ENCODE assay signal across 15 cellular contexts in the genomic region with DNA sequence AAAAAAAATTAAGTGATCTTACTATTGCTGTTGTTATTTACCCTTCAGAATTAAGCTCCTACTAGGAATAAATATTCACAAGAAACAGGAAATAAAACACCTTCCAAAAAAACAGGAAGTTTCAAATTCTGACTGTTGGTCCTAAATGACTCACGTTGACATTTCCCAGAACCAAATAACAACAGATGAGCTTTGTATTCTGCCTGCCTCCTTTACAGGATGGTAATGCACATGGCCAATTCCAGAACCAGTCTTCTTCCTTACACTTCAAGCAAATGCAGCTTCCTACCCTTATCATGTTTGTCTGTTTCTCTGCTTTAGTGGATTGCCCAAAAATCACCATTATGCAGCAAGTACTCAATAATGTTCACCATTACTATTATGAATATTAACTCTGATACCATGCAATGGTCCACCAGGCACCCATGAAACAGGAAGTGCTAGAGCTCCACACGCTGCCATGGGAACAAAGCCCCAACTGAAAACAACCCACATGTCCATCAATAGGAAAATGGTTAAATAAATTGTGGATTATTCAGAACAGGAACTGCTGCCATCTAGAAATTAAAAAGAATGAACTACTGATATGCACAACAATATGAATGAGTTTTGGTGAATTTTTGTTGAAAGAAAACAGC. TPM values are rescaled to one million over a fixed set of nuclear protein-coding genes. Genes with fewer than 3 reads are reported as not detected.
DNase-seq lines count a peak whose midpoint lies in the region; ATAC-seq, FAIRE-seq and TF ChIP-seq lines count a peak whose summit lies in the region.
"Had no signal": no experiment of that assay in that cellular context is flagged by ENCODE, and none has a peak within 500 bp of the region (broad histone marks: within the 10 kb centered on the region; RNA-seq: fewer than 3 reads in every experiment).

No MANE protein-coding gene starts in this region.

- H3K27me3 ChIP-seq in OCI-LY3 (ENCODE audit: low read depth, low read length) (no peaks in the 10 kb centered on the region), K562 (ENCODE audit: control insufficient read depth in 2 of 2, insufficient read depth in 2 of 2, low read length in 2 of 2) (no peaks in the 10 kb centered on the region), small intestine (ENCODE audit: control insufficient read depth in 2 of 2, insufficient read depth in 2 of 2, low read length in 2 of 2) (no peaks in the 10 kb centered on the region)
- H3K27me3 ChIP-seq: brain microvascular endothelial cell had no signal

- CTCF ChIA-PET in activated CD8-positive, alpha-beta memory T cell treated with anti-CD3 and anti-CD28 coated beads, Interleukin-2, amount 10 ng/mL, durations not matched to agents 7 days and 5 days (lab: Charles Lee), result interaction anchor here (1.2 kb wide), 1 partner anchor 226 kb away, joined by 3 read pairs; no protein-coding TSS in a partner anchor
- CTCF ChIA-PET in K562 (lab: Yijun Ruan, JAX; ENCODE audit: low intra/inter-chr PET ratio), result no interaction called here

- no peak for DNase-seq in activated CD8-positive, alpha-beta memory T cell treated with anti-CD3 and anti-CD28 coated beads, Interleukin-2, amount 10 ng/mL, durations not matched to agents 7 days and 5 days
- DNase-seq in activated CD8-positive, alpha-beta memory T cell treated with anti-CD3 and anti-CD28 coated beads, Interleukin-2, amount 50 U/mL, for 4 hours, result no peak
- peak in 2 of 4 experiments; percentile 38 to 45 for DNase-seq in K562 (ENCODE audit: extremely low read depth in 1 of 4, low spot score in 3 of 4)
- DNase-seq in GDM1 (lab: John Stamatoyannopoulos, UW), result no peak
- DNase-seq in small intestine, result no peak
- DNase-seq: ACHN; activated T-cell treated with anti-CD3 and anti-CD28 coated beads, Interleukin-2, amount 50 U/mL, for 1 hour; brain microvascular endothelial cell; NCI-H2029; right cardiac atrium had no signal

- no peaks in the 10 kb centered on the region for H3K27me3 Mint-ChIP-seq in activated CD8-positive, alpha-beta memory T cell treated with anti-CD3 and anti-CD28 coated beads, Interleukin-2, amount 10 ng/mL, durations not matched to agents 7 days and 5 days
- no peaks in the 10 kb centered on the region for H3K27me3 Mint-ChIP-seq in stimulated activated memory B cell treated with anti-CD40 and anti-IgM and Interleukin-4, amounts not matched to agents 10 μg/mL and 1 μg/mL and 100 μg/mL, for 72 hours

- H3K9me3 ChIP-seq in OCI-LY3 (ENCODE audit: insufficient read depth, low read length) (no peaks in the 10 kb centered on the region), K562 (replicated peaks; ENCODE audit: control insufficient read depth, insufficient read depth, low read depth, low read length) (no peaks in the 10 kb centered on the region), small intestine (ENCODE audit: control insufficient read depth, low read depth) (no peaks in the 10 kb centered on the region)

- POLR2A ChIA-PET in K562 (lab: Yijun Ruan, JAX), result interaction anchor here (0.6 to 2.9 kb wide), 7 partner anchors 9 to 1016 kb away, joined by 3 to 19 read pairs (median 3); partner anchors contain the start of gene CASP9

- no peak for TF ChIP-seq RAD21 in K562 (CRISPR knock-in tag; conservative IDR thresholded peaks at IDR 0.05 in 1 of 2, IDR thresholded peaks at IDR 0.05 in 1 of 2)

- intact Hi-C loops in K562 (cut with micrococcal nuclease), result no loop called here

- H3K4me1 ChIP-seq in OCI-LY3 (ENCODE audit: low read length), result peaks cover 9% of the 10 kb centered on the region
- H3K4me1 ChIP-seq in K562 (replicated peaks in 1 of 2; ENCODE audit: control insufficient read depth in 2 of 2, insufficient read depth in 2 of 2, low read length in 2 of 2), result peaks cover 16 to 20% of the 10 kb centered on the region in 2 experiments
- no peaks in the 10 kb centered on the region for H3K4me1 ChIP-seq in small intestine (ENCODE audit: control insufficient read depth in 2 of 2, insufficient read depth in 1 of 2, low read depth in 1 of 2, low read length in 1 of 2)

- peak overlapping the region; percentile 39 for H3K4me2 ChIP-seq in OCI-LY3 (ENCODE audit: low read length)
- H3K4me2 ChIP-seq in K562 (ENCODE audit: insufficient read depth, low read length), result peak overlapping the region; percentile 45

- H2AFZ ChIP-seq in OCI-LY3 (ENCODE audit: low read depth, low read length) (no peak overlapping the region), K562 (ENCODE audit: low read depth, low read length) (peak overlapping the region; percentile 23; the same call in 1 of the 2 replicates)

- ATAC-seq in activated CD8-positive, alpha-beta memory T cell treated with anti-CD3 and anti-CD28 coated beads, Interleukin-2, amount 10 ng/mL, durations not matched to agents 7 days and 5 days, result peak; percentile 63
- ATAC-seq in K562 (peak; percentile 59), HG03039 (IDR thresholded peaks at IDR 0.05; ENCODE audit: unreplicated experiment) (no peak)
- ATAC-seq in stimulated activated memory B cell treated with anti-CD40 and anti-IgM and Interleukin-4, amounts not matched to agents 10 μg/mL and 1 μg/mL and 100 μg/mL, for 72 hours, result peak; percentile 58
- ATAC-seq: right cardiac atrium had no signal

- BruUV-seq in K562 (replicated peaks; lab: Mats Ljungman, UMichigan), result no TSS peak

- H3K27ac ChIP-seq in OCI-LY3 (ENCODE audit: low read length) (no peak overlapping the region), K562 (ENCODE audit: extremely low read depth, low read depth, low read length) (peak overlapping the region; percentile 67), small intestine (ENCODE audit: low read depth in 1 of 2, low read length in 1 of 2) (peak overlapping the region in 1 of 2 donors; percentile 24)
- H3K27ac ChIP-seq: brain microvascular endothelial cell had no signal

- peak; percentile 52 for FAIRE-seq in K562 (lab: Jason Lieb, UNC)
- no peak for FAIRE-seq in small intestine (lab: Jason Lieb, UNC)
- FAIRE-seq: GM18507 had no signal

- H3K4me3 ChIP-seq in OCI-LY3 (ENCODE audit: low read length) (no peak overlapping the region), K562 (no peak overlapping the region), small intestine (ENCODE audit: low read depth in 1 of 2, low read length in 2 of 2) (no peak overlapping the region)

- peak overlapping the region; percentile 91 for H3K27ac Mint-ChIP-seq in activated CD8-positive, alpha-beta memory T cell treated with anti-CD3 and anti-CD28 coated beads, Interleukin-2, amount 10 ng/mL, durations not matched to agents 7 days and 5 days
- peak overlapping the region; percentile 74 for H3K27ac Mint-ChIP-seq in stimulated activated memory B cell treated with anti-CD40 and anti-IgM and Interleukin-4, amounts not matched to agents 10 μg/mL and 1 μg/mL and 100 μg/mL, for 72 hours

- no peaks in the 10 kb centered on the region for H3K9me1 ChIP-seq in K562 (ENCODE audit: control insufficient read depth, insufficient read depth, low read length)

- no peaks in the 10 kb centered on the region for H4K20me1 ChIP-seq in OCI-LY3 (ENCODE audit: insufficient read depth, low read length)
- H4K20me1 ChIP-seq in K562 (replicated peaks; ENCODE audit: control insufficient read depth, insufficient read depth, low read length), result no peaks in the 10 kb centered on the region; the same call in 1 of the 2 replicates

- H3K36me3 Mint-ChIP-seq in activated CD8-positive, alpha-beta memory T cell treated with anti-CD3 and anti-CD28 coated beads, Interleukin-2, amount 10 ng/mL, durations not matched to agents 7 days and 5 days, result peaks cover 54% of the 10 kb centered on the region
- peaks cover 59% of the 10 kb centered on the region for H3K36me3 Mint-ChIP-seq in stimulated activated memory B cell treated with anti-CD40 and anti-IgM and Interleukin-4, amounts not matched to agents 10 μg/mL and 1 μg/mL and 100 μg/mL, for 72 hours

- H3K9me3 Mint-ChIP-seq in activated CD8-positive, alpha-beta memory T cell treated with anti-CD3 and anti-CD28 coated beads, Interleukin-2, amount 10 ng/mL, durations not matched to agents 7 days and 5 days (ENCODE audit: low read depth), result no peaks in the 10 kb centered on the region
- H3K9me3 Mint-ChIP-seq in stimulated activated memory B cell treated with anti-CD40 and anti-IgM and Interleukin-4, amounts not matched to agents 10 μg/mL and 1 μg/mL and 100 μg/mL, for 72 hours, result no peaks in the 10 kb centered on the region

- peak; percentile 75 for TF ChIP-seq EP300 in K562 (IDR thresholded peaks at IDR 0.05; ENCODE audit: low read length)

- no peak for TF ChIP-seq POLR2A in K562 (conservative IDR thresholded peaks at IDR 0.05)

- in situ Hi-C loops in K562 (cut with MboI), result no loop called here

- H3K79me2 ChIP-seq in OCI-LY3 (ENCODE audit: low read length) (no peaks in the 10 kb centered on the region), K562 (ENCODE audit: control insufficient read depth, insufficient read depth, low read length) (peaks cover 30% of the 10 kb centered on the region)

- H3K36me3 ChIP-seq in OCI-LY3 (replicated peaks; ENCODE audit: low read depth, low read length), result peaks cover 3% of the 10 kb centered on the region
- H3K36me3 ChIP-seq in K562 (ENCODE audit: control insufficient read depth, insufficient read depth, low read length), result peaks cover 55% of the 10 kb centered on the region
- H3K36me3 ChIP-seq in small intestine (ENCODE audit: control insufficient read depth in 2 of 2, insufficient read depth in 2 of 2, low read length in 2 of 2), result peaks cover 0 to 5% of the 10 kb centered on the region in 2 donors
- H3K36me3 ChIP-seq: brain microvascular endothelial cell had no signal

- TF ChIP-seq CTCF in OCI-LY3 (IDR thresholded peaks at IDR 0.05; ENCODE audit: low read depth, low read length) (no peak), K562 (IDR thresholded peaks at IDR 0.05 in 2 of 3, conservative IDR thresholded peaks at IDR 0.05 in 1 of 3; ENCODE audit: insufficient read depth in 2 of 3, low read depth in 1 of 3, low read length in 3 of 3) (no peak)

- H3K4me1 Mint-ChIP-seq in activated CD8-positive, alpha-beta memory T cell treated with anti-CD3 and anti-CD28 coated beads, Interleukin-2, amount 10 ng/mL, durations not matched to agents 7 days and 5 days, result peaks cover 55% of the 10 kb centered on the region
- peaks cover 42% of the 10 kb centered on the region for H3K4me1 Mint-ChIP-seq in stimulated activated memory B cell treated with anti-CD40 and anti-IgM and Interleukin-4, amounts not matched to agents 10 μg/mL and 1 μg/mL and 100 μg/mL, for 72 hours

- no peak overlapping the region for H3K9ac ChIP-seq in OCI-LY3 (ENCODE audit: low read length)
- peak overlapping the region in 1 of 2 experiments; percentile 28; a peak in 1 of 4 replicates for H3K9ac ChIP-seq in K562 (ENCODE audit: insufficient read depth in 1 of 2, low read depth in 2 of 2, low read length in 2 of 2)

- 18% methylated on average over 2 of the region's 2 CpGs for WGBS in K562 (ENCODE audit: insufficient coverage, low coverage, missing lambda C conversion rate)
- WGBS in small intestine, 3 donors, result 47 to 65% (median 59%) methylated on average over 2 of the region's 2 CpGs

- peak overlapping the region; percentile 50 for H3K4me3 Mint-ChIP-seq in activated CD8-positive, alpha-beta memory T cell treated with anti-CD3 and anti-CD28 coated beads, Interleukin-2, amount 10 ng/mL, durations not matched to agents 7 days and 5 days
- H3K4me3 Mint-ChIP-seq in stimulated activated memory B cell treated with anti-CD40 and anti-IgM and Interleukin-4, amounts not matched to agents 10 μg/mL and 1 μg/mL and 100 μg/mL, for 72 hours, result no peak overlapping the region

RNA-seq across cellular contexts. Expression of gene CASP9, which starts 8.9 kb away (rescaled TPM):
- 10 to 100 TPM; 17.7 to 19.0 TPM for total RNA-seq in activated CD8-positive, alpha-beta memory T cell treated with anti-CD3 and anti-CD28 coated beads, Interleukin-2, amount 10 ng/mL, durations not matched to agents 7 days and 5 days
- 39.0 and 62.3 TPM in 2 replicates for total RNA-seq in K562 (2011; cell fraction: chromatin; rRNA removed; ENCODE audit: low replicate concordance)
- total RNA-seq in K562 (2011; cell fraction: nucleolus; rRNA removed), result 32.2 and 37.4 TPM in 2 replicates
- 33.4 and 38.2 TPM in 2 replicates for total RNA-seq in K562 (2011; cell fraction: nucleoplasm; rRNA removed)
- 30.7 and 35.7 TPM in 2 replicates for total RNA-seq in K562 (2014; rRNA removed)
- 23.5 and 25.4 TPM in 2 replicates for total RNA-seq in K562 (2014; rRNA removed; fragmentation: Illumina TruSeq; extraction: Trizol)
- total RNA-seq in K562 (2015; rRNA removed; fragmentation: Illumina TruSeq; extraction: Trizol), result 25.2 and 25.5 TPM in 2 replicates
- total RNA-seq in K562 (2021), result 30.5 and 31.7 TPM in 2 replicates
- polyA plus RNA-seq in K562 (2011; rRNA removed), result 54.1 and 66.1 TPM in 2 replicates
- polyA plus RNA-seq in K562 (2011; cell fraction: cytosol; rRNA removed), result 80.5 and 83.5 TPM in 2 replicates
- 61.4 and 80.3 TPM in 2 replicates for polyA plus RNA-seq in K562 (2011; cell fraction: nucleus; rRNA removed)
- 24.6 and 39.3 TPM in 2 replicates for polyA plus RNA-seq in K562 (2012)
- polyA plus RNA-seq in K562 (2014; fragmentation: Illumina TruSeq; extraction: Trizol), result 37.4 and 38.9 TPM in 2 replicates
- 10 to 100 TPM; 10.8 to 13.9 TPM for polyA plus RNA-seq in K562 (2014; fragmentation: Nextera tagmentation; extraction: Ambion mirVana)
- 30.9 and 39.1 TPM in 2 replicates for polyA plus RNA-seq in K562 (2014; rRNA removed)
- 38.5 and 40.2 TPM in 2 replicates for polyA minus RNA-seq in K562 (2011; rRNA and poly(A)+ RNA removed)
- polyA minus RNA-seq in K562 (2011; cell fraction: cytosol; rRNA and poly(A)+ RNA removed), result 25.8 and 31.2 TPM in 2 replicates
- 15.8 and 29.1 TPM in 2 replicates for polyA minus RNA-seq in K562 (2011; cell fraction: nucleus; rRNA and poly(A)+ RNA removed)
- polyA plus RNA-seq in small intestine, result 10 to 100 TPM; 13.8 to 23.7 (median 15.1) TPM

RNA-seq across cellular contexts. Expression of gene DNAJC16, which starts 11.5 kb away (rescaled TPM):
- 10 to 100 TPM; 14.9 to 18.1 TPM for total RNA-seq in activated CD8-positive, alpha-beta memory T cell treated with anti-CD3 and anti-CD28 coated beads, Interleukin-2, amount 10 ng/mL, durations not matched to agents 7 days and 5 days
- 65.3 and 80.0 TPM in 2 replicates for total RNA-seq in K562 (2011; cell fraction: chromatin; rRNA removed; ENCODE audit: low replicate concordance)
- 37.4 and 46.5 TPM in 2 replicates for total RNA-seq in K562 (2011; cell fraction: nucleolus; rRNA removed)
- total RNA-seq in K562 (2011; cell fraction: nucleoplasm; rRNA removed), result 56.1 and 70.4 TPM in 2 replicates
- total RNA-seq in K562 (2014; rRNA removed) (9.1 and 12.2 TPM in 2 replicates), K562 (2014; rRNA removed; fragmentation: Illumina TruSeq; extraction: Trizol) (16.2 and 18.7 TPM in 2 replicates), K562 (2015; rRNA removed; fragmentation: Illumina TruSeq; extraction: Trizol) (11.9 and 16.2 TPM in 2 replicates), K562 (2021) (15.6 and 16.8 TPM in 2 replicates)
- polyA plus RNA-seq in K562 (2011; rRNA removed) (16.7 and 22.8 TPM in 2 replicates), K562 (2014; fragmentation: Illumina TruSeq; extraction: Trizol) (11.0 and 12.8 TPM in 2 replicates), K562 (2014; fragmentation: Nextera tagmentation; extraction: Ambion mirVana) (1 to 10 TPM; 6.9 to 8.6 TPM), K562 (2014; rRNA removed) (8.8 and 11.3 TPM in 2 replicates), small intestine (1 to 10 TPM; 1.6 to 5.4 (median 2.7) TPM)
- polyA plus RNA-seq in K562 (2011; cell fraction: cytosol; rRNA removed), result 6.9 and 11.3 TPM in 2 replicates
- polyA plus RNA-seq in K562 (2011; cell fraction: nucleus; rRNA removed), result 24.2 and 24.8 TPM in 2 replicates
- 6.9 and 7.2 TPM in 2 replicates for polyA plus RNA-seq in K562 (2012)
- 33.4 and 40.9 TPM in 2 replicates for polyA minus RNA-seq in K562 (2011; rRNA and poly(A)+ RNA removed)
- polyA minus RNA-seq in K562 (2011; cell fraction: cytosol; rRNA and poly(A)+ RNA removed), result 14.0 and 19.7 TPM in 2 replicates
- polyA minus RNA-seq in K562 (2011; cell fraction: nucleus; rRNA and poly(A)+ RNA removed), result 8.9 and 20.7 TPM in 2 replicates

RNA-seq across cellular contexts. Expression of gene CELA2B, which starts 39.2 kb away (rescaled TPM):
- not detected for total RNA-seq in activated CD8-positive, alpha-beta memory T cell treated with anti-CD3 and anti-CD28 coated beads, Interleukin-2, amount 10 ng/mL, durations not matched to agents 7 days and 5 days
- not detected in 2 replicates for total RNA-seq in K562 (2011; cell fraction: chromatin; rRNA removed; ENCODE audit: low replicate concordance)
- not detected in 2 replicates for total RNA-seq in K562 (2011; cell fraction: nucleolus; rRNA removed)
- total RNA-seq in K562 (2011; cell fraction: nucleoplasm; rRNA removed), result not detected in 2 replicates
- total RNA-seq in K562 (2014; rRNA removed) (2.1 TPM in 1 of 2 replicates, not detected in the other), K562 (2014; rRNA removed; fragmentation: Illumina TruSeq; extraction: Trizol) (not detected in 2 replicates), K562 (2015; rRNA removed; fragmentation: Illumina TruSeq; extraction: Trizol) (not detected in 2 replicates), K562 (2021) (0.40 and 0.51 TPM in 2 replicates)
- polyA plus RNA-seq in K562 (2011; rRNA removed) (not detected in 2 replicates), K562 (2014; fragmentation: Illumina TruSeq; extraction: Trizol) (not detected in 2 replicates), K562 (2014; fragmentation: Nextera tagmentation; extraction: Ambion mirVana) (under 1 TPM in 1 of 2 experiments, not detected in 1; 0.25 TPM), K562 (2014; rRNA removed) (0.25 and 0.39 TPM in 2 replicates), small intestine (not detected)
- 0.31 TPM in 1 of 2 replicates, not detected in the other for polyA plus RNA-seq in K562 (2011; cell fraction: cytosol; rRNA removed)
- polyA plus RNA-seq in K562 (2011; cell fraction: nucleus; rRNA removed), result not detected in 2 replicates
- 0.28 TPM in 1 of 2 replicates, not detected in the other for polyA plus RNA-seq in K562 (2012)
- polyA minus RNA-seq in K562 (2011; rRNA and poly(A)+ RNA removed), result 0.28 TPM in 1 of 2 replicates, not detected in the other
- not detected in 2 replicates for polyA minus RNA-seq in K562 (2011; cell fraction: cytosol; rRNA and poly(A)+ RNA removed)
- polyA minus RNA-seq in K562 (2011; cell fraction: nucleus; rRNA and poly(A)+ RNA removed), result not detected in 2 replicates
- total RNA-seq: Daoy, right cardiac atrium had no signal
- polyA plus RNA-seq: right cardiac atrium had no signal

RNA-seq across cellular contexts. Expression of gene CELA2A, which starts 58.6 kb away (rescaled TPM):
- total RNA-seq in activated CD8-positive, alpha-beta memory T cell treated with anti-CD3 and anti-CD28 coated beads, Interleukin-2, amount 10 ng/mL, durations not matched to agents 7 days and 5 days, result not detected
- total RNA-seq in K562 (2011; cell fraction: chromatin; rRNA removed; ENCODE audit: low replicate concordance), result not detected in 2 replicates
- not detected in 2 replicates for total RNA-seq in K562 (2011; cell fraction: nucleolus; rRNA removed)
- total RNA-seq in K562 (2011; cell fraction: nucleoplasm; rRNA removed), result not detected in 2 replicates
- not detected in 2 replicates for total RNA-seq in K562 (2014; rRNA removed)
- not detected in 2 replicates for total RNA-seq in K562 (2014; rRNA removed; fragmentation: Illumina TruSeq; extraction: Trizol)
- not detected in 2 replicates for total RNA-seq in K562 (2015; rRNA removed; fragmentation: Illumina TruSeq; extraction: Trizol)
- 0.47 and 0.62 TPM in 2 replicates for total RNA-seq in K562 (2021)
- not detected in 2 replicates for polyA plus RNA-seq in K562 (2011; rRNA removed)
- polyA plus RNA-seq in K562 (2011; cell fraction: cytosol; rRNA removed), result not detected in 2 replicates
- 0.17 TPM in 1 of 2 replicates, not detected in the other for polyA plus RNA-seq in K562 (2011; cell fraction: nucleus; rRNA removed)
- 0.30 TPM in 1 of 2 replicates, not detected in the other for polyA plus RNA-seq in K562 (2012)
- not detected in 2 replicates for polyA plus RNA-seq in K562 (2014; fragmentation: Illumina TruSeq; extraction: Trizol)
- not detected for polyA plus RNA-seq in K562 (2014; fragmentation: Nextera tagmentation; extraction: Ambion mirVana)
- not detected in 2 replicates for polyA plus RNA-seq in K562 (2014; rRNA removed)
- not detected in 2 replicates for polyA minus RNA-seq in K562 (2011; rRNA and poly(A)+ RNA removed)
- polyA minus RNA-seq in K562 (2011; cell fraction: cytosol; rRNA and poly(A)+ RNA removed), result not detected in 2 replicates
- not detected in 2 replicates for polyA minus RNA-seq in K562 (2011; cell fraction: nucleus; rRNA and poly(A)+ RNA removed)
- polyA plus RNA-seq in small intestine, result 1 to 10 TPM in 2 of 3 donors, not detected in 1; 1.1 to 1.6 TPM
- total RNA-seq: Daoy, right cardiac atrium had no signal
- polyA plus RNA-seq: right cardiac atrium had no signal
